ENCODE assay signal across 13 cellular contexts in the genomic region with DNA sequence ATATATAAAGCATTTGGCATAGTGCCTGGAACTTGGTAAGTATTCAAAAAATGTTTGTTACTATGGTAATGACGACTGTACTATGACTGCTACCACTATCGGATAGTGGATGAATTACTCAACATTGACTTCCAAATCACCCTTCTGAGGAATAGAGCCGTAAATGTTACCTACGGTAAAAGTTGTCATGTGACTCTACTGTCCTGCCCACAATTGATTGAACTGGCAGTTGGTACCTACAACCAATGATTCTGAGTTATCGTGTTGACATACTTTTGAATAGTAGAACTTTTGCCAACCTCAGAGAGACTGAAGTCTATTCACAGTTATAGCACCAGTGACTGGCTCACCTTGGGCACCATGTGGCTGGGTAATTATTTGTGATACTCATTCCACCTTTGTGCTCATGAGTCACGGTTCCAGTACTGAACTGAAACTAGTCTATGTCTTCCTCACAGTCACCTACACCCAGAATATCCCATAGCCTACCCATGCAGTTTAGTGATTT.
DNase-seq lines count a peak whose midpoint lies in the region; ATAC-seq and TF ChIP-seq lines count a peak whose summit lies in the region.
"Had no signal": no experiment of that assay in that cellular context is flagged by ENCODE, and none has a peak within 500 bp of the region (broad histone marks: within the 10 kb centered on the region; RNA-seq: fewer than 3 reads in every experiment).

No MANE protein-coding gene starts in this region.

- TF ChIP-seq POLR2A in gastroesophageal sphincter (IDR thresholded peaks at IDR 0.05): no peak

- H3K4me1 ChIP-seq in foreskin keratinocyte (peaks cover 5% of the 10 kb centered on the region), gastroesophageal sphincter (no peaks in the 10 kb centered on the region)
- H3K4me1 ChIP-seq: HAP-1, left lung, parathyroid adenoma, tibial artery had no signal

- H3K27me3 ChIP-seq in foreskin keratinocyte (no peaks in the 10 kb centered on the region), MG63 (no peaks in the 10 kb centered on the region), gastroesophageal sphincter (no peaks in the 10 kb centered on the region)
- H3K27me3 ChIP-seq: left lung, tibial artery had no signal

- no peak for TF ChIP-seq CTCF in foreskin keratinocyte (conservative IDR thresholded peaks at IDR 0.05)
- TF ChIP-seq CTCF in GM13977 (IDR thresholded peaks at IDR 0.05; ENCODE audit: extremely low read depth, insufficient read depth, missing control alignments): no peak
- no peak for TF ChIP-seq CTCF in gastroesophageal sphincter (IDR thresholded peaks at IDR 0.05)

- TF ChIP-seq EP300 in gastroesophageal sphincter (IDR thresholded peaks at IDR 0.05): no peak

- H3K9me3 ChIP-seq in MG63: no peaks in the 10 kb centered on the region
- no peaks in the 10 kb centered on the region for H3K9me3 ChIP-seq in gastroesophageal sphincter
- H3K9me3 ChIP-seq: HAP-1, left lung, tibial artery had no signal

- no peaks in the 10 kb centered on the region for H3K36me3 ChIP-seq in MG63
- no peaks in the 10 kb centered on the region for H3K36me3 ChIP-seq in gastroesophageal sphincter
- H3K36me3 ChIP-seq: HAP-1, left lung, tibial artery had no signal

- H3K4me3 ChIP-seq in MG63: no peak overlapping the region
- no peak overlapping the region for H3K4me3 ChIP-seq in gastroesophageal sphincter
- H3K4me3 ChIP-seq: HAP-1, left lung, tibial artery had no signal

- DNase-seq in LoVo (ENCODE audit: low spot score) (peak; percentile 31), foreskin keratinocyte (peak; percentile 21 to 63), GM13977 (ENCODE audit: low spot score) (no peak), MG63 (no peak), GF-D8 (lab: John Stamatoyannopoulos, UW) (no peak)
- DNase-seq: left lung, NCI-H524, tibial artery had no signal

- ATAC-seq in GM18873 (IDR thresholded peaks at IDR 0.05; ENCODE audit: low FRiP score, unreplicated experiment) (peak; percentile 76), HG02678 (IDR thresholded peaks at IDR 0.05; ENCODE audit: unreplicated experiment) (peak; percentile 80), foreskin keratinocyte (peak; percentile 94), gastroesophageal sphincter (no peak)
- ATAC-seq: left lung had no signal

- H3K27ac ChIP-seq in foreskin keratinocyte (no peak overlapping the region), gastroesophageal sphincter (no peak overlapping the region)
- H3K27ac ChIP-seq: left lung, parathyroid adenoma, tibial artery had no signal

- in situ Hi-C loops in GM13977 (cut with MboI; ENCODE audit: low pct_unique_long_range_greater_than_20kb, low sequenced_read_pairs, unreplicated experiment): no loop called here

- WGBS in gastroesophageal sphincter (ENCODE audit: low coverage in 1 of 2), 2 donors: 74% methylated on average over 6 of the region's 6 CpGs

Comparison
In these comparisons a context has a peak if more than half of its experiments do, and no peak if none do; other contexts are left out.
1. DNase-seq: peak in LoVo (single experiment) and foreskin keratinocyte (2 of 2); none in GM13977 (single experiment), MG63 (single experiment) and GF-D8 (single experiment).